In genomic region chr2:128753321-128753720, GRCh38 we compare ENCODE assay signal across 14 cellular contexts.
"Had no signal": no experiment of that assay in that cellular context is flagged by ENCODE, and none has a peak within 500 bp of the region (broad histone marks: within the 10 kb centered on the region; RNA-seq: fewer than 3 reads in every experiment).

No MANE protein-coding gene starts in this region.

- H3K4me3 Mint-ChIP-seq: activated CD4-positive, alpha-beta memory T cell treated with anti-CD3 and anti-CD28 coated beads for 36 hours; activated T-cell treated with anti-CD3 and anti-CD28 coated beads, Interleukin-2, amount 50 U/mL, for 72 hours; effector memory CD8-positive, alpha-beta T cell; naive thymus-derived CD8-positive, alpha-beta T cell; T-helper 2 cell treated with Interferon-gamma antibody and Interleukin-4, amounts not matched to agents 5 μg/mL and 100 μg/mL, for 36 hours had no signal

- H3K27ac ChIP-seq: ascending aorta, gastroesophageal sphincter, tibial artery, uterus had no signal

- H3K4me1 ChIP-seq: ascending aorta, gastroesophageal sphincter, uterus had no signal

- H3K36me3 ChIP-seq: ascending aorta, gastroesophageal sphincter, tibial artery, uterus had no signal

- H3K27ac Mint-ChIP-seq: activated CD4-positive, alpha-beta memory T cell treated with anti-CD3 and anti-CD28 coated beads for 36 hours; activated T-cell treated with anti-CD3 and anti-CD28 coated beads, Interleukin-2, amount 50 U/mL, for 72 hours; effector memory CD8-positive, alpha-beta T cell; T-helper 2 cell treated with Interferon-gamma antibody and Interleukin-4, amounts not matched to agents 5 μg/mL and 100 μg/mL, for 36 hours had no signal

- H3K27me3 ChIP-seq: ascending aorta, uterus had no signal

- ATAC-seq: activated T-cell treated with anti-CD3 and anti-CD28 coated beads, Interleukin-2, amount 50 U/mL, for 72 hours; effector memory CD8-positive, alpha-beta T cell; gastroesophageal sphincter; naive thymus-derived CD8-positive, alpha-beta T cell had no signal

- H3K36me3 Mint-ChIP-seq: activated CD4-positive, alpha-beta memory T cell treated with anti-CD3 and anti-CD28 coated beads for 36 hours; naive thymus-derived CD8-positive, alpha-beta T cell had no signal

- H3K9me3 Mint-ChIP-seq: activated CD4-positive, alpha-beta memory T cell treated with anti-CD3 and anti-CD28 coated beads for 36 hours; activated T-cell treated with anti-CD3 and anti-CD28 coated beads, Interleukin-2, amount 50 U/mL, for 72 hours; effector memory CD8-positive, alpha-beta T cell; naive thymus-derived CD8-positive, alpha-beta T cell; T-helper 2 cell treated with Interferon-gamma antibody and Interleukin-4, amounts not matched to agents 5 μg/mL and 100 μg/mL, for 36 hours had no signal

- DNase-seq: activated CD4-positive, alpha-beta memory T cell treated with anti-CD3 and anti-CD28 coated beads for 36 hours; activated CD4-positive, alpha-beta T cell treated with anti-CD3 and anti-CD28 coated beads for 1 hour; activated T-cell treated with anti-CD3 and anti-CD28 coated beads, Interleukin-2, amount 50 U/mL, for 72 hours; cortex of kidney; effector memory CD8-positive, alpha-beta T cell; naive thymus-derived CD8-positive, alpha-beta T cell; stimulated activated CD4-positive, alpha-beta T cell treated with anti-CD3 and anti-CD28 coated beads, Interleukin-15, amount 100 ng/mL, for 24 hours; stimulated activated CD4-positive, alpha-beta T cell treated with anti-CD3 and anti-CD28 coated beads, Interleukin-4, amount 100 ng/mL, for 24 hours; tibial artery; uterus had no signal

- H3K9me3 ChIP-seq: ascending aorta, gastroesophageal sphincter, tibial artery, uterus had no signal

- H3K4me3 ChIP-seq: ascending aorta, gastroesophageal sphincter, lung, tibial artery, uterus had no signal
